In the genomic region with DNA sequence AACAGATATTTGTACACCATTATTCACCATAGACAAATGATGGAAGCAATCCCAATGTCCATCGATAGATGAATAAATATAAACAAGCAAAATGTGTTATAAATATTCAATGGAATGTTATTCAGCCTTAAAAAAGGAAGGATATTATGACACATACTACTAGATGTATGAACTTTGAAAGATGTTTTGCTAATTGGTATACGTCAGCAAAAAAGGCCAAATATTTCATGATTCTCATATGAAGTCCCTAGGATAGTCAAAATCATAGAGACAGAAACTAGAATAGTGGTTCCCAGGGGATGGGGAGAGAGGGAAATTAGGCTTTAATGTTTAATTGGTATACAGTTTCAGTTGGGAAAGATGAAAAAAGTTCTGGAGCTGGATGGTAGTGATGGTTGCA, we compare ENCODE assay signal across 34 cellular contexts.
DNase-seq lines count a peak whose midpoint lies in the region; ATAC-seq, FAIRE-seq and TF ChIP-seq lines count a peak whose summit lies in the region.
"Had no signal": no experiment of that assay in that cellular context is flagged by ENCODE, and none has a peak within 500 bp of the region (broad histone marks: within the 10 kb centered on the region; RNA-seq: fewer than 3 reads in every experiment).

No MANE protein-coding gene starts in this region.

- H3K4me2 ChIP-seq in HepG2 (ENCODE audit: low read depth, low read length), result no peak overlapping the region
- H3K4me2 ChIP-seq in A549, result no peak overlapping the region
- H3K4me2 ChIP-seq in IMR-90 (ENCODE audit: low read depth, low read length), result no peak overlapping the region
- no peak overlapping the region for H3K4me2 ChIP-seq in K562 (ENCODE audit: insufficient read depth, low read length)
- no peak overlapping the region for H3K4me2 ChIP-seq in PC-9
- H3K4me2 ChIP-seq: BLaER1; BLaER1 treated with 17β-estradiol and CSF1 and Interleukin-3, amounts not matched to agents 10 nM and 100 nM had no signal

- H3K56ac ChIP-seq in IMR-90 (ENCODE audit: extremely low read depth, insufficient read depth, low read length), result no peak overlapping the region

- FAIRE-seq in HepG2 (lab: Jason Lieb, UNC), result no peak
- no peak for FAIRE-seq in A549 (lab: Jason Lieb, UNC)
- no peak for FAIRE-seq in K562 (lab: Jason Lieb, UNC)
- FAIRE-seq: A204.1, D721Med had no signal

- H3K9ac ChIP-seq in HepG2 (ENCODE audit: insufficient read depth, low read depth, low read length), result no peak overlapping the region
- no peak overlapping the region for H3K9ac ChIP-seq in IMR-90 (ENCODE audit: low read depth, low read length)
- no peak overlapping the region for H3K9ac ChIP-seq in K562 (ENCODE audit: insufficient read depth in 1 of 2, low read depth in 2 of 2, low read length in 2 of 2)
- H3K9ac ChIP-seq: BLaER1; BLaER1 treated with 17β-estradiol and CSF1 and Interleukin-3, amounts not matched to agents 10 nM and 100 nM had no signal

- no peak overlapping the region for H2BK15ac ChIP-seq in IMR-90 (ENCODE audit: low read depth, low read length)

- in situ Hi-C loops in HepG2 (cut with HindIII; ENCODE audit: extremely low pct_ligation_motif_present, low pct_unique_long_range_greater_than_20kb) (no loop called here), IMR-90 (cut with MboI; ENCODE audit: low sequenced_read_pairs) (no loop called here), K562 (cut with MboI) (no loop called here)

- H3K9me1 ChIP-seq in IMR-90 (ENCODE audit: insufficient read depth, low read length), result no peaks in the 10 kb centered on the region
- no peaks in the 10 kb centered on the region for H3K9me1 ChIP-seq in K562 (ENCODE audit: control insufficient read depth, insufficient read depth, low read length)

- H2AFZ ChIP-seq in HepG2 (ENCODE audit: low read length) (no peak overlapping the region), IMR-90 (replicated peaks; ENCODE audit: low read length, poor library complexity) (no peak overlapping the region), K562 (ENCODE audit: low read depth, low read length) (no peak overlapping the region), PC-9 (no peak overlapping the region)

- ATAC-seq in HepG2 (no peak), right lobe of liver (no peak), A549 (no peak), IMR-90 (ENCODE audit: low read depth) (no peak), K562 (no peak), HG03280 (IDR thresholded peaks at IDR 0.05; ENCODE audit: unreplicated experiment) (no peak)
- ATAC-seq: CD8-positive, alpha-beta T cell had no signal

- H3K36me3 ChIP-seq in HepG2 (replicated peaks in 1 of 2; ENCODE audit: control insufficient read depth in 1 of 2, insufficient read depth in 2 of 2, low read length in 2 of 2), result no peaks in the 10 kb centered on the region
- no peaks in the 10 kb centered on the region for H3K36me3 ChIP-seq in right lobe of liver
- H3K36me3 ChIP-seq in IMR-90 (ENCODE audit: control insufficient read depth, insufficient read depth, low read length), result no peaks in the 10 kb centered on the region
- no peaks in the 10 kb centered on the region for H3K36me3 ChIP-seq in K562 (ENCODE audit: control insufficient read depth, insufficient read depth, low read length)
- H3K36me3 ChIP-seq in PC-9 (ENCODE audit: low read depth), result no peaks in the 10 kb centered on the region
- H3K36me3 ChIP-seq: BE2C; BLaER1; BLaER1 treated with 17β-estradiol and CSF1 and Interleukin-3, amounts not matched to agents 10 nM and 100 nM had no signal

- POLR2A ChIA-PET in HepG2 (lab: Yijun Ruan, JAX) (no interaction called here), A549 (lab: Yijun Ruan, JAX) (no interaction called here), IMR-90 (lab: Charles Lee; ENCODE audit: unreplicated experiment) (no interaction called here), K562 (lab: Yijun Ruan, JAX) (no interaction called here), PC-9 (lab: Charles Lee; ENCODE audit: unreplicated experiment) (no interaction called here)

- H3K27me3 ChIP-seq in HepG2 (ENCODE audit: control insufficient read depth in 1 of 2, insufficient read depth in 2 of 2, low read length in 2 of 2) (no peaks in the 10 kb centered on the region), right lobe of liver (no peaks in the 10 kb centered on the region), IMR-90 (ENCODE audit: control insufficient read depth, insufficient read depth, low read length) (no peaks in the 10 kb centered on the region), K562 (ENCODE audit: control insufficient read depth in 2 of 2, insufficient read depth in 2 of 2, low read length in 2 of 2) (no peaks in the 10 kb centered on the region), PC-9 (ENCODE audit: insufficient read depth, low read depth) (no peaks in the 10 kb centered on the region)
- H3K27me3 ChIP-seq: BE2C; BLaER1; BLaER1 treated with 17β-estradiol and CSF1 and Interleukin-3, amounts not matched to agents 10 nM and 100 nM had no signal

- H4K5ac ChIP-seq in IMR-90 (ENCODE audit: low read depth, low read length), result no peak overlapping the region

- H4K20me1 ChIP-seq in HepG2 (ENCODE audit: insufficient read depth, low read length) (no peaks in the 10 kb centered on the region), IMR-90 (ENCODE audit: insufficient read depth, low read length) (no peaks in the 10 kb centered on the region), K562 (replicated peaks; ENCODE audit: control insufficient read depth, insufficient read depth, low read length) (no peaks in the 10 kb centered on the region), PC-9 (ENCODE audit: insufficient read depth) (no peaks in the 10 kb centered on the region)
- H4K20me1 ChIP-seq: BLaER1; BLaER1 treated with 17β-estradiol and CSF1 and Interleukin-3, amounts not matched to agents 10 nM and 100 nM had no signal

- H3K9me3 ChIP-seq in HepG2 (ENCODE audit: low read length) (no peaks in the 10 kb centered on the region), right lobe of liver (no peaks in the 10 kb centered on the region), A549 (no peaks in the 10 kb centered on the region), IMR-90 (ENCODE audit: control insufficient read depth, insufficient read depth, low read length) (no peaks in the 10 kb centered on the region; the same call in 1 of the 2 replicates), K562 (replicated peaks; ENCODE audit: control insufficient read depth, insufficient read depth, low read depth, low read length) (no peaks in the 10 kb centered on the region), PC-9 (ENCODE audit: insufficient read depth, low read depth) (no peaks in the 10 kb centered on the region)
- H3K9me3 ChIP-seq: BE2C had no signal

- no TSS peak for BruUV-seq in HepG2 (replicated peaks; lab: Mats Ljungman, UMichigan)
- BruUV-seq in IMR-90 (replicated peaks; lab: Mats Ljungman, UMichigan), result no TSS peak
- BruUV-seq in K562 (replicated peaks; lab: Mats Ljungman, UMichigan), result no TSS peak
- BruUV-seq in PC-9 (replicated peaks; lab: Mats Ljungman, UMichigan), result no TSS peak

- no peak overlapping the region for H2BK5ac ChIP-seq in IMR-90 (ENCODE audit: low read depth, low read length, poor library complexity, severe bottlenecking)

- no peaks in the 10 kb centered on the region for H3F3A ChIP-seq in PC-9 (ENCODE audit: insufficient read depth, low read depth)

- no peak overlapping the region for H3K4ac ChIP-seq in IMR-90 (ENCODE audit: low read depth, low read length)

- TF ChIP-seq POLR2A in HepG2 (IDR thresholded peaks at IDR 0.05; ENCODE audit: insufficient read depth in 1 of 2, low read depth in 2 of 2, low read length in 2 of 2) (no peak), right lobe of liver (IDR thresholded peaks at IDR 0.05) (no peak), A549 (IDR thresholded peaks at IDR 0.05; ENCODE audit: low read length) (no peak), IMR-90 (IDR thresholded peaks at IDR 0.05; ENCODE audit: low read depth, low read length) (no peak), K562 (conservative IDR thresholded peaks at IDR 0.05) (no peak)

- no peak overlapping the region for H2AK5ac ChIP-seq in IMR-90 (ENCODE audit: low read depth, low read length)

- H3K79me1 ChIP-seq in IMR-90 (ENCODE audit: low read depth in 1 of 2, low read length in 2 of 2), result no peaks in the 10 kb centered on the region

- no peaks in the 10 kb centered on the region for H3K9me2 ChIP-seq in PC-9 (ENCODE audit: insufficient read depth)

- H4K91ac ChIP-seq in IMR-90 (ENCODE audit: insufficient read depth, low read depth, low read length), result no peak overlapping the region

- H3K79me2 ChIP-seq in HepG2 (ENCODE audit: insufficient read depth, low read length), result no peaks in the 10 kb centered on the region
- no peaks in the 10 kb centered on the region for H3K79me2 ChIP-seq in K562 (ENCODE audit: control insufficient read depth, insufficient read depth, low read length)
- no peaks in the 10 kb centered on the region for H3K79me2 ChIP-seq in PC-9 (ENCODE audit: low read depth)

- CTCF ChIA-PET in HepG2 (lab: Yijun Ruan, JAX; ENCODE audit: low intra/inter-chr PET ratio, low total read pairs), result no interaction called here
- CTCF ChIA-PET in A549 (lab: Yijun Ruan, JAX), result no interaction called here
- CTCF ChIA-PET in IMR-90 (lab: Yijun Ruan, JAX), result no interaction called here
- CTCF ChIA-PET in K562 (lab: Yijun Ruan, JAX; ENCODE audit: low intra/inter-chr PET ratio), result no interaction called here
- CTCF ChIA-PET in PC-9 (lab: Charles Lee), result no interaction called here

- no peak overlapping the region for H3K14ac ChIP-seq in IMR-90 (replicated peaks; ENCODE audit: low read depth, low read length)

- dilution Hi-C loops in IMR-90 (cut with HindIII; ENCODE audit: low sequenced_read_pairs, unreplicated experiment), result no loop called here

- H4K8ac ChIP-seq in IMR-90 (ENCODE audit: low read depth in 2 of 2, low read length in 2 of 2), result no peak overlapping the region

- H3K4me1 ChIP-seq in HepG2 (ENCODE audit: insufficient read depth, low read length) (no peaks in the 10 kb centered on the region), right lobe of liver (no peaks in the 10 kb centered on the region), A549 (no peaks in the 10 kb centered on the region), IMR-90 (ENCODE audit: control insufficient read depth, insufficient read depth, low read length) (no peaks in the 10 kb centered on the region), K562 (replicated peaks in 1 of 2; ENCODE audit: control insufficient read depth in 2 of 2, insufficient read depth in 2 of 2, low read length in 2 of 2) (no peaks in the 10 kb centered on the region), PC-9 (replicated peaks; ENCODE audit: insufficient read depth) (no peaks in the 10 kb centered on the region)
- H3K4me1 ChIP-seq: BE2C; BLaER1; BLaER1 treated with 17β-estradiol and CSF1 and Interleukin-3, amounts not matched to agents 10 nM and 100 nM had no signal

- TF ChIP-seq CTCF in HepG2 (CRISPR knock-in tag; IDR thresholded peaks at IDR 0.05) (no peak), right lobe of liver (IDR thresholded peaks at IDR 0.05) (no peak), A549 (IDR thresholded peaks at IDR 0.05) (no peak), IMR-90 (conservative IDR thresholded peaks at IDR 0.05; ENCODE audit: low read depth, low read length) (no peak), K562 (IDR thresholded peaks at IDR 0.05 in 2 of 3, conservative IDR thresholded peaks at IDR 0.05 in 1 of 3; ENCODE audit: insufficient read depth in 2 of 3, low read depth in 1 of 3, low read length in 3 of 3) (no peak), PC-9 (conservative IDR thresholded peaks at IDR 0.05) (no peak)

- H3K18ac ChIP-seq in IMR-90 (ENCODE audit: low read depth, low read length), result no peak overlapping the region

- TF ChIP-seq RAD21 in HepG2 (CRISPR knock-in tag; IDR thresholded peaks at IDR 0.05), result no peak
- TF ChIP-seq RAD21 in A549 (conservative IDR thresholded peaks at IDR 0.05 in 1 of 2, IDR thresholded peaks at IDR 0.05 in 1 of 2), result no peak
- TF ChIP-seq RAD21 in IMR-90 (IDR thresholded peaks at IDR 0.05; ENCODE audit: low read length), result no peak
- no peak for TF ChIP-seq RAD21 in K562 (CRISPR knock-in tag; conservative IDR thresholded peaks at IDR 0.05 in 1 of 2, IDR thresholded peaks at IDR 0.05 in 1 of 2)

- H2BK120ac ChIP-seq in IMR-90 (ENCODE audit: low read depth, low read length), result no peak overlapping the region

- WGBS in HepG2 (ENCODE audit: low lambda C conversion rate), result 81% methylated on average over 2 of the region's 2 CpGs
- WGBS in right lobe of liver (ENCODE audit: insufficient coverage, low coverage, low lambda C conversion rate, missing lambda C conversion rate), result 92% methylated on average over 2 of the region's 2 CpGs
- WGBS in A549 (ENCODE audit: missing lambda C conversion rate), result 27% methylated on average over 2 of the region's 2 CpGs
- no CpG with 5 or more reads among the region's 2 CpGs for WGBS in IMR-90 (ENCODE audit: extremely low coverage in 2 of 2, insufficient read length in 1 of 2), 2 experiments
- WGBS in K562 (ENCODE audit: insufficient coverage, low coverage, missing lambda C conversion rate), result 0% methylated on average over 2 of the region's 2 CpGs

- H2BK20ac ChIP-seq in IMR-90 (ENCODE audit: low read depth, low read length), result no peak overlapping the region

- DNase-seq in HepG2 (ENCODE audit: low spot score) (no peak), right lobe of liver (no peak), A549 (ENCODE audit: low read depth in 1 of 2, low spot score in 1 of 2) (no peak), IMR-90 (no peak), K562 (ENCODE audit: extremely low read depth in 1 of 4, low spot score in 3 of 4) (no peak), PC-9 (no peak)
- no peak for DNase-seq in activated CD4-positive, alpha-beta T cell treated with anti-CD3 and anti-CD28 coated beads for 4 hours
- DNase-seq: 8988T; ACHN; AML-193; BE2C; C1 segment of cervical spinal cord; Caco-2; Calu3; CD4-positive, alpha-beta memory T cell; CD4-positive, alpha-beta T cell; CD4-positive, CD25-positive, alpha-beta regulatory T cell; CD8-positive, alpha-beta memory T cell; CD8-positive, alpha-beta T cell; COR-L47; DMS 273 treated with DMSO at 0.1 percent for 48 hours; DMS153; DMS53; DMS79; DMS79 treated with DMSO at 0.1 percent for 48 hours; DND-41; EL had no signal

- H3K4me3 ChIP-seq in HepG2 (replicated peaks in 1 of 3; ENCODE audit: insufficient read depth in 1 of 3, low read depth in 2 of 3, low read length in 3 of 3) (no peak overlapping the region), right lobe of liver (no peak overlapping the region), A549 (no peak overlapping the region), IMR-90 (ENCODE audit: insufficient read depth, low read depth, low read length) (no peak overlapping the region), K562 (no peak overlapping the region), PC-9 (no peak overlapping the region)
- H3K4me3 ChIP-seq: BLaER1; BLaER1 treated with 17β-estradiol and CSF1 and Interleukin-3, amounts not matched to agents 10 nM and 100 nM had no signal

- H2AK9ac ChIP-seq in IMR-90 (replicated peaks; ENCODE audit: low read depth, low read length, poor library complexity), result no peak overlapping the region

- TF ChIP-seq EP300 in HepG2 (IDR thresholded peaks at IDR 0.05; ENCODE audit: low read depth in 2 of 2, low read length in 2 of 2) (no peak), HepG2 (CRISPR knock-in tag; IDR thresholded peaks at IDR 0.05; ENCODE audit: borderline replicate concordance) (no peak), A549 (IDR thresholded peaks at IDR 0.05) (no peak), K562 (IDR thresholded peaks at IDR 0.05; ENCODE audit: low read length) (no peak)

- no peak overlapping the region for H3K23ac ChIP-seq in IMR-90 (ENCODE audit: low read depth, low read length)

- intact Hi-C loops in HepG2 (cut with micrococcal nuclease; ENCODE audit: unreplicated experiment), result no loop called here
- intact Hi-C loops in right lobe of liver (cut with DNase I), result no loop called here
- intact Hi-C loops in IMR-90 (cut with micrococcal nuclease), result no loop called here
- intact Hi-C loops in K562 (cut with micrococcal nuclease), result no loop called here
- intact Hi-C loops in PC-9 (cut with micrococcal nuclease; ENCODE audit: unreplicated experiment), result no loop called here

- H3K27ac ChIP-seq in HepG2 (ENCODE audit: extremely low read length, insufficient read depth, low read length), result no peak overlapping the region
- H3K27ac ChIP-seq in right lobe of liver, result no peak overlapping the region
- H3K27ac ChIP-seq in A549, result no peak overlapping the region
- H3K27ac ChIP-seq in IMR-90 (ENCODE audit: insufficient read depth, low read length), result no peak overlapping the region
- no peak overlapping the region for H3K27ac ChIP-seq in K562 (ENCODE audit: extremely low read depth, low read depth, low read length)
- no peak overlapping the region for H3K27ac ChIP-seq in PC-9
- H3K27ac ChIP-seq: 22Rv1; BLaER1; BLaER1 treated with 17β-estradiol and CSF1 and Interleukin-3, amounts not matched to agents 10 nM and 100 nM; C4-2B had no signal
